1 cellular context compared by ENCODE assay signal in the genomic region with DNA sequence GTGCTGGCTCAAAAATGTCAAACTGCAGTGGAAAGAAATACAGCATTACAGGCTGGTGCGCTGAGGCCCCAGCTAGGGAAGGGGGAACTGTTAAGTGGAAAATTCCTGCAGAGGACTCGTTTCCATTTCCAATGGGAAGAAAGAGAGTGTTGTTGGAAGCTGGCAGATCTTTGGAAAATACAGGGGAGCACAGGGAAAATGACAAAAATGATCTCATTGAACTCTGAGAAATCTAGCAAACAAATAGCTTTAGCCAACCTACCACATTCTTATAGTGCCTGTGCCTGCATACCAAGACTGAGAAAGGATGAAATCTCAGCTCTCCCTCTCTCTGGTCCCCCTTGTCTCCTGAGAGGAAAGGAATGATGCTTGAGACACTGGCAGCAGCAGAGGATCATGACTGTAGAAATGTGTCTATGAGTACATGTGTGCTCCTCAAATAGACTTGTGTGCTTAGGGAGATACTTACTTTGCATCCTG.
A peak's percentile ranks its signal among the peaks of the same experiment; 100 is the strongest.
TF ChIP-seq lines count a peak whose summit lies in the region.

No MANE protein-coding gene starts in this region.

TF ChIP-seq in HepG2, 621 proteins besides CTCF, POLR2A, EP300 and RAD21 (continued from another document and continues in another):
- TF ChIP-seq DBP (CRISPR knock-in tag; IDR thresholded peaks at IDR 0.05; ENCODE audit: not compliant biosample characterization): no peak
- no peak for TF ChIP-seq ELF4 (CRISPR knock-in tag; IDR thresholded peaks at IDR 0.05; ENCODE audit: borderline replicate concordance)
- peak; percentile 15; the same call in 1 of the 2 replicates for TF ChIP-seq ARID5B (CRISPR knock-in tag; IDR thresholded peaks at IDR 0.05)
- TF ChIP-seq ZNF570 (CRISPR knock-in tag; IDR thresholded peaks at IDR 0.05; ENCODE audit: borderline replicate concordance): no peak
- TF ChIP-seq, protein P1, sequence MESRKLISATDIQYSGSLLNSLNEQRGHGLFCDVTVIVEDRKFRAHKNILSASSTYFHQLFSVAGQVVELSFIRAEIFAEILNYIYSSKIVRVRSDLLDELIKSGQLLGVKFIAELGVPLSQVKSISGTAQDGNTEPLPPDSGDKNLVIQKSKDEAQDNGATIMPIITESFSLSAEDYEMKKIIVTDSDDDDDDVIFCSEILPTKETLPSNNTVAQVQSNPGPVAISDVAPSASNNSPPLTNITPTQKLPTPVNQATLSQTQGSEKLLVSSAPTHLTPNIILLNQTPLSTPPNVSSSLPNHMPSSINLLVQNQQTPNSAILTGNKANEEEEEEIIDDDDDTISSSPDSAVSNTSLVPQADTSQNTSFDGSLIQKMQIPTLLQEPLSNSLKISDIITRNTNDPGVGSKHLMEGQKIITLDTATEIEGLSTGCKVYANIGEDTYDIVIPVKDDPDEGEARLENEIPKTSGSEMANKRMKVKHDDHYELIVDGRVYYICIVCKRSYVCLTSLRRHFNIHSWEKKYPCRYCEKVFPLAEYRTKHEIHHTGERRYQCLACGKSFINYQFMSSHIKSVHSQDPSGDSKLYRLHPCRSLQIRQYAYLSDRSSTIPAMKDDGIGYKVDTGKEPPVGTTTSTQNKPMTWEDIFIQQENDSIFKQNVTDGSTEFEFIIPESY (CRISPR knock-in tag; IDR thresholded peaks at IDR 0.05): no peak
- no peak for TF ChIP-seq ZNF24 (IDR thresholded peaks at IDR 0.05)
- no peak for TF ChIP-seq THAP11 (CRISPR knock-in tag; IDR thresholded peaks at IDR 0.05)
- TF ChIP-seq TRIM22 (IDR thresholded peaks at IDR 0.05): no peak
- no peak for TF ChIP-seq HOMEZ (CRISPR knock-in tag; IDR thresholded peaks at IDR 0.05; ENCODE audit: low read depth)
- no peak for TF ChIP-seq RXRA (CRISPR knock-in tag; IDR thresholded peaks at IDR 0.05)
- TF ChIP-seq ZNF761 (CRISPR knock-in tag; conservative IDR thresholded peaks at IDR 0.05): no peak
- no peak for TF ChIP-seq MED13 (CRISPR knock-in tag; IDR thresholded peaks at IDR 0.05)
- TF ChIP-seq KAT8 (CRISPR knock-in tag; IDR thresholded peaks at IDR 0.05): 0 out of 2 replicates have a peak, but pooled peaks have one; percentile 7
- no peak for TF ChIP-seq PHF21A (CRISPR knock-in tag; IDR thresholded peaks at IDR 0.05)
- no peak for TF ChIP-seq THRA (CRISPR knock-in tag; IDR thresholded peaks at IDR 0.05; ENCODE audit: borderline replicate concordance)
- TF ChIP-seq FIP1L1 (IDR thresholded peaks at IDR 0.05; ENCODE audit: borderline replicate concordance, insufficient read depth, low read depth, low read length): 0 out of 2 replicates have a peak, but pooled peaks have one; percentile 22
- no peak for TF ChIP-seq ZNF10 (CRISPR knock-in tag; IDR thresholded peaks at IDR 0.05; ENCODE audit: borderline replicate concordance, low read depth)
- TF ChIP-seq DDIT3 (CRISPR knock-in tag; IDR thresholded peaks at IDR 0.05): no peak
- no peak for TF ChIP-seq ZSCAN20 (CRISPR knock-in tag; IDR thresholded peaks at IDR 0.05; ENCODE audit: borderline replicate concordance)
- TF ChIP-seq HMG20A (CRISPR knock-in tag; IDR thresholded peaks at IDR 0.05; ENCODE audit: borderline replicate concordance): peak; percentile 9; the same call in 1 of the 2 replicates
- TF ChIP-seq ATRX (CRISPR knock-in tag; IDR thresholded peaks at IDR 0.05; ENCODE audit: borderline replicate concordance): no peak
- no peak for TF ChIP-seq ZNF382 (CRISPR knock-in tag; IDR thresholded peaks at IDR 0.05; ENCODE audit: borderline replicate concordance)
- no peak for TF ChIP-seq ZBTB34 (CRISPR knock-in tag; IDR thresholded peaks at IDR 0.05)
- TF ChIP-seq, protein P2, sequence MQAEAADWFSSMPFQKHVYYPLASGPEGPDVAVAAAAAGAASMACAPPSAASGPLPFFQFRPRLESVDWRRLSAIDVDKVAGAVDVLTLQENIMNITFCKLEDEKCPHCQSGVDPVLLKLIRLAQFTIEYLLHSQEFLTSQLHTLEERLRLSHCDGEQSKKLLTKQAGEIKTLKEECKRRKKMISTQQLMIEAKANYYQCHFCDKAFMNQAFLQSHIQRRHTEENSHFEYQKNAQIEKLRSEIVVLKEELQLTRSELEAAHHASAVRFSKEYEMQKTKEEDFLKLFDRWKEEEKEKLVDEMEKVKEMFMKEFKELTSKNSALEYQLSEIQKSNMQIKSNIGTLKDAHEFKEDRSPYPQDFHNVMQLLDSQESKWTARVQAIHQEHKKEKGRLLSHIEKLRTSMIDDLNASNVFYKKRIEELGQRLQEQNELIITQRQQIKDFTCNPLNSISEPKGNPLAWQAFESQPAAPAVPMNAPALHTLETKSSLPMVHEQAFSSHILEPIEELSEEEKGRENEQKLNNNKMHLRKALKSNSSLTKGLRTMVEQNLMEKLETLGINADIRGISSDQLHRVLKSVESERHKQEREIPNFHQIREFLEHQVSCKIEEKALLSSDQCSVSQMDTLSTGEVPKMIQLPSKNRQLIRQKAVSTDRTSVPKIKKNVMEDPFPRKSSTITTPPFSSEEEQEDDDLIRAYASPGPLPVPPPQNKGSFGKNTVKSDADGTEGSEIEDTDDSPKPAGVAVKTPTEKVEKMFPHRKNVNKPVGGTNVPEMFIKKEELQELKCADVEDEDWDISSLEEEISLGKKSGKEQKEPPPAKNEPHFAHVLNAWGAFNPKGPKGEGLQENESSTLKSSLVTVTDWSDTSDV (CRISPR knock-in tag; IDR thresholded peaks at IDR 0.05): no peak
- TF ChIP-seq ZNF552 (CRISPR knock-in tag; IDR thresholded peaks at IDR 0.05; ENCODE audit: borderline replicate concordance): no peak
- no peak for TF ChIP-seq TRIM24 (CRISPR knock-in tag; IDR thresholded peaks at IDR 0.05)
- no peak for TF ChIP-seq SMC3 (IDR thresholded peaks at IDR 0.05; ENCODE audit: low read length)
- TF ChIP-seq, protein P3, sequence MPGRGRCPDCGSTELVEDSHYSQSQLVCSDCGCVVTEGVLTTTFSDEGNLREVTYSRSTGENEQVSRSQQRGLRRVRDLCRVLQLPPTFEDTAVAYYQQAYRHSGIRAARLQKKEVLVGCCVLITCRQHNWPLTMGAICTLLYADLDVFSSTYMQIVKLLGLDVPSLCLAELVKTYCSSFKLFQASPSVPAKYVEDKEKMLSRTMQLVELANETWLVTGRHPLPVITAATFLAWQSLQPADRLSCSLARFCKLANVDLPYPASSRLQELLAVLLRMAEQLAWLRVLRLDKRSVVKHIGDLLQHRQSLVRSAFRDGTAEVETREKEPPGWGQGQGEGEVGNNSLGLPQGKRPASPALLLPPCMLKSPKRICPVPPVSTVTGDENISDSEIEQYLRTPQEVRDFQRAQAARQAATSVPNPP (CRISPR knock-in tag; IDR thresholded peaks at IDR 0.05): no peak
- TF ChIP-seq FUBP1 (CRISPR knock-in tag; IDR thresholded peaks at IDR 0.05; ENCODE audit: borderline replicate concordance): no peak
- TF ChIP-seq ARNTL (CRISPR knock-in tag; IDR thresholded peaks at IDR 0.05): 0 out of 2 replicates have a peak, but pooled peaks have one; percentile 23
